8 cellular contexts compared by ENCODE assay signal in the genomic region with DNA sequence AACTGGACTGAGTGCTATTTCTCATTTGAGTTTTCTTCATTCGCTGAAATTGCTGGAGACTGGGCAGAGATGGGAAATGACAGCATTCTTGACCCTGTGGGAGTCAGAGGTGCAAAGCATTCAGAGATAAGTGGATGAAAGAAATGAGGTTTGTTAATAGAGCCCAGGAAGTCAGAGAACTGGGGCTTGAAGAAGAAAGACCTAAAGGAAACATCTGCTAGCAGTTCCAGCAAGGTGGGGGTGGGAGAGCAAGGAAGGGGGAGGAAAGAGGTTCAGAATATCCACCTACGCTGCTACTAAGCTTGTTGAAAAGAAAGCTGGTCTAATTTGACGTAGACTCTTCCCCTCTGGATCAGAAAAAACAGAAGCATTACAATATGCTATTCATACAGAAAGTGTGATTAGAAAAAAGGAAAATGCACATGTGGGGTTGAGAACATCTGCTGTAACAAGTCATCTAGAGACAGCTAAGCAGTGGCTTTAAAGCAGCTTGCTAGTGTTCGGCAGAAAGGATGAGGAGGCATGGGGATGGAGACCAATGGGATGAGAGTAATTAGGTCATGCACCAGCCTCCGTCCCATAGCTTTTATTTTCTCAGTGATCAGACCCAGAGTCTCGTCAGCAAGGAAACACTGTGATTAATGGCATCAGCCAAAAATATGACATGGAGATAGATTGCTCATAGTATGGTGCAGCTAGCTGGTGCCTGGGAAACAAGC. TPM values are rescaled to one million over a fixed set of nuclear protein-coding genes. Genes with fewer than 3 reads are reported as not detected.
DNase-seq lines count a peak whose midpoint lies in the region; ATAC-seq, FAIRE-seq and TF ChIP-seq lines count a peak whose summit lies in the region.

No MANE protein-coding gene starts in this region.

- H3K27me3 Mint-ChIP-seq in type B pancreatic cell = no peaks in the 10 kb centered on the region

- H3K27ac ChIP-seq in right cardiac atrium (ENCODE audit: low read length) (peak overlapping the region; percentile 68), HepG2 (ENCODE audit: extremely low read length, insufficient read depth, low read length) (no peak overlapping the region)

- H3K36me3 Mint-ChIP-seq in type B pancreatic cell = peaks cover 34% of the 10 kb centered on the region

- CTCF ChIA-PET in HepG2 (lab: Yijun Ruan, JAX; ENCODE audit: low intra/inter-chr PET ratio, low total read pairs) = no interaction called here

- peak overlapping the region; percentile 8 for H3K4me3 Mint-ChIP-seq in type B pancreatic cell

- H3K9ac ChIP-seq in HepG2 (ENCODE audit: insufficient read depth, low read depth, low read length) = no peak overlapping the region

- intact Hi-C loops in right cardiac atrium (cut with DNase I) (no loop called here), HepG2 (cut with micrococcal nuclease; ENCODE audit: unreplicated experiment) (no loop called here)

- TF ChIP-seq RAD21 in HepG2 (CRISPR knock-in tag; IDR thresholded peaks at IDR 0.05) = no peak

- BruUV-seq in HepG2 (replicated peaks; lab: Mats Ljungman, UMichigan) = no TSS peak

- TF ChIP-seq POLR2A in HepG2 (IDR thresholded peaks at IDR 0.05; ENCODE audit: insufficient read depth in 1 of 2, low read depth in 2 of 2, low read length in 2 of 2) = no peak

- in situ Hi-C loops in HepG2 (cut with HindIII; ENCODE audit: extremely low pct_ligation_motif_present, low pct_unique_long_range_greater_than_20kb) = no loop called here

- TF ChIP-seq EP300 in HepG2 (IDR thresholded peaks at IDR 0.05; ENCODE audit: low read depth in 2 of 2, low read length in 2 of 2) = no peak
- TF ChIP-seq EP300 in HepG2 (CRISPR knock-in tag; IDR thresholded peaks at IDR 0.05; ENCODE audit: borderline replicate concordance) = no peak

- WGBS in right cardiac atrium = 23% methylated on average over 6 of the region's 6 CpGs
- 96% methylated on average over 6 of the region's 6 CpGs for WGBS in HepG2 (ENCODE audit: low lambda C conversion rate)

- H3K4me2 ChIP-seq in HepG2 (ENCODE audit: low read depth, low read length) = no peak overlapping the region

- H3K27me3 ChIP-seq in right cardiac atrium (ENCODE audit: control insufficient read depth, insufficient read depth) (no peaks in the 10 kb centered on the region), HepG2 (ENCODE audit: control insufficient read depth in 1 of 2, insufficient read depth in 2 of 2, low read length in 2 of 2) (no peaks in the 10 kb centered on the region)

- peaks cover 7 to 42% of the 10 kb centered on the region in 2 experiments for H3K36me3 ChIP-seq in HepG2 (replicated peaks in 1 of 2; ENCODE audit: control insufficient read depth in 1 of 2, insufficient read depth in 2 of 2, low read length in 2 of 2)

- H3K4me1 Mint-ChIP-seq in type B pancreatic cell (ENCODE audit: unreplicated experiment) = peaks cover 28% of the 10 kb centered on the region

- peaks cover 5% of the 10 kb centered on the region for H3K9me3 Mint-ChIP-seq in type B pancreatic cell

- DNase-seq in UCSD-AML1 (lab: John Stamatoyannopoulos, UW; ENCODE audit: unreplicated experiment) = peak; percentile 14
- no peak for DNase-seq in right cardiac atrium
- DNase-seq in type B pancreatic cell (ENCODE audit: extremely low spot score, unreplicated experiment) = no peak
- no peak for DNase-seq in NCI-H1417 (lab: John Stamatoyannopoulos, UW)
- DNase-seq in HepG2 (ENCODE audit: low spot score) = no peak
- no peak for DNase-seq in amniotic stem cell (lab: John Stamatoyannopoulos, UW)

- no peak overlapping the region for H3K4me3 ChIP-seq in right cardiac atrium (ENCODE audit: low read length)
- no peak overlapping the region for H3K4me3 ChIP-seq in HepG2 (replicated peaks in 1 of 3; ENCODE audit: insufficient read depth in 1 of 3, low read depth in 2 of 3, low read length in 3 of 3)

- H3K27ac Mint-ChIP-seq in type B pancreatic cell = peak overlapping the region; percentile 67

- ATAC-seq in GM18867 (IDR thresholded peaks at IDR 0.05; ENCODE audit: unreplicated experiment) (peak; percentile 49), HG02759 (IDR thresholded peaks at IDR 0.05; ENCODE audit: unreplicated experiment) (peak; percentile 76), right cardiac atrium (peak; percentile 39 to 52), HepG2 (no peak)

- no peaks in the 10 kb centered on the region for H4K20me1 ChIP-seq in HepG2 (ENCODE audit: insufficient read depth, low read length)

- no peak overlapping the region for H2AFZ ChIP-seq in HepG2 (ENCODE audit: low read length)

- no peak for TF ChIP-seq CTCF in type B pancreatic cell (conservative IDR thresholded peaks at IDR 0.05)
- no peak for TF ChIP-seq CTCF in HepG2 (CRISPR knock-in tag; IDR thresholded peaks at IDR 0.05)

- POLR2A ChIA-PET in HepG2 (lab: Yijun Ruan, JAX) = no interaction called here

- H3K4me1 ChIP-seq in right cardiac atrium (ENCODE audit: control insufficient read depth, insufficient read depth, low read length) = peaks cover 9% of the 10 kb centered on the region
- peaks cover 9% of the 10 kb centered on the region; the same call in 1 of the 2 replicates for H3K4me1 ChIP-seq in HepG2 (ENCODE audit: insufficient read depth, low read length)

- no peaks in the 10 kb centered on the region for H3K9me3 ChIP-seq in right cardiac atrium (ENCODE audit: control insufficient read depth, low read length)
- no peaks in the 10 kb centered on the region for H3K9me3 ChIP-seq in HepG2 (ENCODE audit: low read length)

- no peaks in the 10 kb centered on the region for H3K79me2 ChIP-seq in HepG2 (ENCODE audit: insufficient read depth, low read length)

- no peak for FAIRE-seq in HepG2 (lab: Jason Lieb, UNC)

TF ChIP-seq in HepG2, 621 proteins besides CTCF, POLR2A, EP300 and RAD21:
- TF ChIP-seq ZNF296 (CRISPR knock-in tag; conservative IDR thresholded peaks at IDR 0.05) = no peak
- TF ChIP-seq TMF1 (CRISPR knock-in tag; IDR thresholded peaks at IDR 0.05; ENCODE audit: low read depth) = no peak
- no peak for TF ChIP-seq ZNF629 (CRISPR knock-in tag; conservative IDR thresholded peaks at IDR 0.05)
- no peak for TF ChIP-seq CHCHD3 (CRISPR knock-in tag; IDR thresholded peaks at IDR 0.05)
- no peak for TF ChIP-seq ZNF350 (CRISPR knock-in tag; IDR thresholded peaks at IDR 0.05; ENCODE audit: borderline replicate concordance, low read depth)
- TF ChIP-seq, protein P1, sequence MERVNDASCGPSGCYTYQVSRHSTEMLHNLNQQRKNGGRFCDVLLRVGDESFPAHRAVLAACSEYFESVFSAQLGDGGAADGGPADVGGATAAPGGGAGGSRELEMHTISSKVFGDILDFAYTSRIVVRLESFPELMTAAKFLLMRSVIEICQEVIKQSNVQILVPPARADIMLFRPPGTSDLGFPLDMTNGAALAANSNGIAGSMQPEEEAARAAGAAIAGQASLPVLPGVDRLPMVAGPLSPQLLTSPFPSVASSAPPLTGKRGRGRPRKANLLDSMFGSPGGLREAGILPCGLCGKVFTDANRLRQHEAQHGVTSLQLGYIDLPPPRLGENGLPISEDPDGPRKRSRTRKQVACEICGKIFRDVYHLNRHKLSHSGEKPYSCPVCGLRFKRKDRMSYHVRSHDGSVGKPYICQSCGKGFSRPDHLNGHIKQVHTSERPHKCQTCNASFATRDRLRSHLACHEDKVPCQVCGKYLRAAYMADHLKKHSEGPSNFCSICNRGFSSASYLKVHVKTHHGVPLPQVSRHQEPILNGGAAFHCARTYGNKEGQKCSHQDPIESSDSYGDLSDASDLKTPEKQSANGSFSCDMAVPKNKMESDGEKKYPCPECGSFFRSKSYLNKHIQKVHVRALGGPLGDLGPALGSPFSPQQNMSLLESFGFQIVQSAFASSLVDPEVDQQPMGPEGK (CRISPR knock-in tag; IDR thresholded peaks at IDR 0.05) = no peak
- no peak for TF ChIP-seq GABPB1 (CRISPR knock-in tag; IDR thresholded peaks at IDR 0.05)
- TF ChIP-seq, protein P2, sequence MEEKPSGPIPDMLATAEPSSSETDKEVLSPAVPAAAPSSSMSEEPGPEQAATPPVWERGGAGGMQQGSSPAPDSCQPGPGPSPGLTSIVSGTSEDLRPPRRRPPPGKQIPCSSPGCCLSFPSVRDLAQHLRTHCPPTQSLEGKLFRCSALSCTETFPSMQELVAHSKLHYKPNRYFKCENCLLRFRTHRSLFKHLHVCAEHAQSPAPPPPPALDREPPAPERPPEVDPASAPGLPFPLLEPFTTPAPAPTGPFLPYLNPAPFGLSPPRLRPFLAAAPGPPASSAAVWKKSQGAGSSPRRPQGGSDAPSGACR (CRISPR knock-in tag; IDR thresholded peaks at IDR 0.05) = no peak
- TF ChIP-seq KDM3A (CRISPR knock-in tag; IDR thresholded peaks at IDR 0.05; ENCODE audit: low read depth) = no peak
- no peak for TF ChIP-seq CBX5 (CRISPR knock-in tag; IDR thresholded peaks at IDR 0.05; ENCODE audit: borderline replicate concordance)
- TF ChIP-seq ATM (IDR thresholded peaks at IDR 0.05; ENCODE audit: borderline replicate concordance) = no peak
- TF ChIP-seq SP5 (CRISPR knock-in tag; IDR thresholded peaks at IDR 0.05; ENCODE audit: borderline replicate concordance, low read depth) = no peak

RNA-seq across cellular contexts. Expression of a gene that starts 29.7 kb away (rescaled TPM):
- total RNA-seq in right cardiac atrium (10 to 100 TPM; 58.8 to 65.5 (median 60.7) TPM), type B pancreatic cell (ENCODE audit: low replicate concordance) (32.9 and 39.7 TPM in 2 replicates), HepG2 (2016; rRNA removed; fragmentation: Illumina TruSeq; extraction: Trizol) (46.0 and 51.2 TPM in 2 replicates)
- polyA plus RNA-seq in right cardiac atrium (17.6 TPM), HepG2 (2011; rRNA removed) (19.6 and 24.5 TPM in 2 replicates)
- 139 and 176 TPM in 2 replicates for total RNA-seq in HepG2 (2016; cell fraction: cytosol; rRNA removed; fragmentation: Illumina TruSeq; extraction: Trizol; ENCODE audit: low read depth)
- 49.6 and 52.0 TPM in 2 replicates for total RNA-seq in HepG2 (2016; cell fraction: insoluble cytoplasmic fraction; rRNA removed; fragmentation: Illumina TruSeq; extraction: Trizol)
- 123 and 139 TPM in 2 replicates for total RNA-seq in HepG2 (2016; cell fraction: membrane; rRNA removed; fragmentation: Illumina TruSeq; extraction: Trizol)
- 44.1 and 50.2 TPM in 2 replicates for total RNA-seq in HepG2 (2016; cell fraction: nucleus; rRNA removed; fragmentation: Illumina TruSeq; extraction: Trizol)
- polyA plus RNA-seq in HepG2 (2011; cell fraction: cytosol; rRNA removed) = 9.0 and 11.6 TPM in 2 replicates
- 38.8 and 42.4 TPM in 2 replicates for polyA plus RNA-seq in HepG2 (2011; cell fraction: nucleus; rRNA removed)
- polyA plus RNA-seq in HepG2 (2012) = 23.4 and 23.6 TPM in 2 replicates
- 7.2 and 7.4 TPM in 2 replicates for polyA plus RNA-seq in HepG2 (2016; cell fraction: cytosol; fragmentation: Illumina TruSeq; extraction: Trizol; ENCODE audit: low read depth)
- 43.9 and 45.3 TPM in 2 replicates for polyA plus RNA-seq in HepG2 (2016; cell fraction: insoluble cytoplasmic fraction; fragmentation: Illumina TruSeq; extraction: Trizol; ENCODE audit: low read depth)
- 24.2 and 27.5 TPM in 2 replicates for polyA plus RNA-seq in HepG2 (2016; cell fraction: membrane; fragmentation: Illumina TruSeq; extraction: Trizol; ENCODE audit: low read depth)
- polyA plus RNA-seq in HepG2 (2016; cell fraction: nucleus; fragmentation: Illumina TruSeq; extraction: Trizol; ENCODE audit: insufficient read depth, low read depth) = 72.5 and 83.7 TPM in 2 replicates
- polyA minus RNA-seq in HepG2 (2011; rRNA and poly(A)+ RNA removed; ENCODE audit: low replicate concordance) = 18.6 and 50.1 TPM in 2 replicates
- polyA minus RNA-seq in HepG2 (2011; cell fraction: cytosol; rRNA and poly(A)+ RNA removed) = 28.5 and 29.1 TPM in 2 replicates
- polyA minus RNA-seq in HepG2 (2011; cell fraction: nucleus; rRNA and poly(A)+ RNA removed) = 33.7 and 45.5 TPM in 2 replicates
